8 cellular contexts compared by ENCODE assay signal in the genomic region with DNA sequence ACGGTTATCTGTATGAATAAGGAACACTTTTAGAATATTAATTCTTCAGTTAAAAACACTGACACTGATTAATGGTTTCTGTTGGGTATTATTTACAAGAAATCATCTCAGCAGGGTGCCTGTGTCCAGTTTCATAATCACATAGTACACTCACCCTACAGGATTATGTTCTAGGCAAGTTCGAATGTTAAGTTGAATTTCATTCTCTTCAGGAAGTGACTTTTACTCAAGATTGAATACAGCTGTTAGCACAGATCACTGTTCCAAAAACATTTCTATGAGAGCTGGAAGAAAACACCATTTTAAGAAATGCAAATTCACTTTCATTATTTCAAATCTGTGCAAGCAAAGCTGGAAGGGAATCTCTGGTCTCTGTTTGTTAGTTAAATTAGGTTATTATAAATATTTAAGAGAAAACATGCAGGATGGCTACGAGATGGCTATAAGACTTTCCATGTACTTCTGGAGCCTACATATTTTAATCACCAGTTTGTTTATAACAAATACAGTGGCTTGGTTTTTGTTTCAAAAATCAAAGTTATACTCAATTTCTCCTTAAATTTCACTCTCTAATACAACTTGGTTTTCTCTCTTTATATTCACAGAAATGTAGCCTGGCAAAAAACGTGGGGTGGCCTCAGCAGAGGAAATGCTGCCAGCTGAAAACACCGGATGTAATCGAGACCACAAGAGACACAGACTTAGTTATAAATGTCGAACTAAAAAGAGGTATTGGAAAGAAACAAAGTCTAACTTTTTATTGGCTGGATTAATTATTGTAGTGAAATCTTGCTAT.
A peak's percentile ranks its signal among the peaks of the same experiment; 100 is the strongest.
DNase-seq lines count a peak whose midpoint lies in the region; ATAC-seq lines count a peak whose summit lies in the region.

No MANE protein-coding gene starts in this region.

- H3K9me3 ChIP-seq in KOPT-K1 (ENCODE audit: insufficient read depth, low read length, poor library complexity, severe bottlenecking) = peaks cover 5% of the 10 kb centered on the region

- peak overlapping the region; percentile 87 for H3K27ac ChIP-seq in KOPT-K1 (ENCODE audit: low read depth, low read length, poor library complexity, severe bottlenecking)

- DNase-seq in AML-193 (lab: John Stamatoyannopoulos, UW) (peak; percentile 28 to 52), activated T-cell treated with anti-CD3 and anti-CD28 coated beads for 24 hours (ENCODE audit: low read depth) (peak; percentile 40), fibroblast of the conjunctiva (ENCODE audit: low read depth) (peak; percentile 79), NCI-H2081 treated with DMSO at 0.1 percent for 48 hours (lab: John Stamatoyannopoulos, UW) (no peak), HPDE6-E6E7 (ENCODE audit: extremely low spot score) (no peak)
- peak in 2 of 3 experiments; percentile 14 to 50 for DNase-seq in stimulated activated CD4-positive, alpha-beta T cell treated with anti-CD3 and anti-CD28 coated beads, TNF-alpha, amount 100 ng/mL, for 4 hours (ENCODE audit: low read depth in 3 of 3)

- no peaks in the 10 kb centered on the region for H3K36me3 ChIP-seq in KOPT-K1 (ENCODE audit: insufficient read depth, low read length)

- ATAC-seq in GM21423 (IDR thresholded peaks at IDR 0.05; ENCODE audit: unreplicated experiment) = peak; percentile 68

Comparison
In these comparisons a context has a peak if more than half of its experiments do, and no peak if none do; other contexts are left out.
1. DNase-seq: peak in AML-193 (2 of 2), activated T-cell treated with anti-CD3 and anti-CD28 coated beads for 24 hours (single experiment), fibroblast of the conjunctiva (single experiment) and stimulated activated CD4-positive, alpha-beta T cell treated with anti-CD3 and anti-CD28 coated beads, TNF-alpha, amount 100 ng/mL, for 4 hours (2 of 3); none in NCI-H2081 treated with DMSO at 0.1 percent for 48 hours (single experiment) and HPDE6-E6E7 (single experiment).